Comparison of ENCODE assay signal across 8 cellular contexts in the genomic region with DNA sequence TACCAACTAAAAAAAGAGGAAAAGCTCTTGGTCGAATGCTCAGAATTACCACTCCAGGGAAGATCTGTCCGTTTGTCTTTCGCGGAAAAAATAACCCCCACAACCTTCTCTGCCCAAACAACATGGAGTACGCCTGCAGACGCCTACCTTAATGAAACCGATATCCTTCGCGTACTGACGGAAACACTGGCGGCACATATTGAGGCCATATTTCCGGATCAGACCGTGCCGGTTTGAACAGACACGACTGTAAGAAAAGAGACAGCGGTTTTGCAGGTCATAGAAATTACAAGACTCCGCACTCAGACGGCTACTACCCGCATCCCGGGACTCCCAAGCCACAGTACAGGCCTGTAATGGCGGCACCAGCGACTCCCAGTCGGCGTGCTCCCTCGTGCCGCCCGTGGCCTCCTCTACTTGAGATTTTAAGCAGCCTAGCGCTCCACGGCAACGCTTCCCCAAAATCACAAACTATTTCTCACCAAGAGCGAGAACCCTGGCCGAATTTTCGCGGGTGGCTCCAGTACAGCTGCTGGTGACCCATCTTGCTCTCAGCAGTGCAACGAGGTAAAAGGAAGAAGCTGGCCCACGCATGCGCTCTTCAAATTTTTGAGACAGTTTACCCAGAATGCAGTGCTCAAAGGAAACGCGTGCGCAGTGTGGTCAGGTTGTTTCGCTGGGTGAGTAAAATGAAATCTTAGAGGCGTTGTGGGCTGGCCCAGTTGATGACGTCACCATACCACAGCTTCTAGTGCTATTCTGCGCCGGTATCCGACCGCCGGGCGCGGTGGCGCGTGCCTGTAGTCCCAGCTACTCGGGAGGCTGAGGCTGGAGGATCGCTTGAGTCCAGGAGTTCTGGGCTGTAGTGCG. TPM values are rescaled to one million over a fixed set of nuclear protein-coding genes. Genes with fewer than 3 reads are reported as not detected.
DNase-seq lines count a peak whose midpoint lies in the region; ATAC-seq and TF ChIP-seq lines count a peak whose summit lies in the region.

A gene (minus strand): TSS at position 578 of the 870 bp plus-strand sequence. CDS start 34 bp downstream, at position 544.

- TF ChIP-seq CTCF in SU-DHL-6 (IDR thresholded peaks at IDR 0.05; ENCODE audit: insufficient read depth, low read length, poor library complexity, severe bottlenecking) (no peak), osteocyte (IDR thresholded peaks at IDR 0.05) (no peak)

- peaks cover 51% of the 10 kb centered on the region for H3K79me2 ChIP-seq in SU-DHL-6 (ENCODE audit: insufficient read depth, low read length)

- H4K20me1 ChIP-seq in SU-DHL-6 (ENCODE audit: low read depth, low read length) = peaks cover 26% of the 10 kb centered on the region

- H2AFZ ChIP-seq in SU-DHL-6 (ENCODE audit: low read depth, low read length, severe bottlenecking) = no peak within 1 kb of the TSS

- POLR2A ChIA-PET in activated naive CD8-positive, alpha-beta T cell treated with anti-CD3 and anti-CD28 coated beads, Interleukin-2, amount 10 ng/mL, durations not matched to agents 7 days and 5 days (lab: Charles Lee) = interaction anchor here (0.6 to 5.1 kb wide), 19 partner anchors 9 to 1236 kb away, joined by 3 to 79 read pairs (median 6); a partner anchor contains a TSS

- peak within 1 kb of the TSS; percentile 76 for H3K4me2 ChIP-seq in SU-DHL-6 (ENCODE audit: low read depth, low read length, poor library complexity, severe bottlenecking)

- peak within 1 kb of the TSS; percentile 83 for H3K27ac ChIP-seq in SU-DHL-6 (ENCODE audit: low read depth, low read length)
- H3K27ac ChIP-seq in thymus (ENCODE audit: low read depth) = peak within 1 kb of the TSS; percentile 97

- H3K9me3 ChIP-seq in SU-DHL-6 (ENCODE audit: insufficient read depth, low read length) (no peaks in the 10 kb centered on the region), thymus (ENCODE audit: control insufficient read depth) (no peaks in the 10 kb centered on the region)

- DNase-seq in NCI-H128 (lab: John Stamatoyannopoulos, UW; ENCODE audit: unreplicated experiment) (peak; percentile 97), head of caudate nucleus (peak; percentile 88 to 99 (median 95)), osteocyte (ENCODE audit: extremely low spot score, unreplicated experiment) (peak; percentile 99)
- DNase-seq in activated naive CD8-positive, alpha-beta T cell treated with anti-CD3 and anti-CD28 coated beads, Interleukin-2, amount 10 ng/mL, durations not matched to agents 7 days and 5 days = peak; percentile 98

- H3K36me3 ChIP-seq in SU-DHL-6 (ENCODE audit: low read length) = peaks cover 32% of the 10 kb centered on the region
- H3K36me3 ChIP-seq in thymus (ENCODE audit: control insufficient read depth, insufficient read depth) = peaks cover 13% of the 10 kb centered on the region

- intact Hi-C loops in head of caudate nucleus (cut with DNase I) = loop anchor here (1.0 kb wide), 1 partner anchor 34 kb away; a partner anchor contains a TSS

- H3K36me3 Mint-ChIP-seq in activated naive CD8-positive, alpha-beta T cell treated with anti-CD3 and anti-CD28 coated beads, Interleukin-2, amount 10 ng/mL, durations not matched to agents 7 days and 5 days = peaks cover 43% of the 10 kb centered on the region
- peaks cover 28% of the 10 kb centered on the region for H3K36me3 Mint-ChIP-seq in osteocyte (ENCODE audit: unreplicated experiment)

- peak within 1 kb of the TSS; percentile 98 for H3K4me3 ChIP-seq in SU-DHL-6 (ENCODE audit: insufficient read depth, low read length, poor library complexity, severe bottlenecking)
- H3K4me3 ChIP-seq in thymus (ENCODE audit: low read length) = peak within 1 kb of the TSS; percentile 95

- no peaks in the 10 kb centered on the region for H3K9me2 ChIP-seq in SU-DHL-6 (replicated peaks; ENCODE audit: insufficient read depth, low read length)

- TF ChIP-seq POLR2A in GM10847 (IDR thresholded peaks at IDR 0.05; ENCODE audit: extremely low read depth, insufficient read length) = peak; percentile 83

- peaks cover 63% of the 10 kb centered on the region for H3F3A ChIP-seq in SU-DHL-6 (ENCODE audit: insufficient read depth)

- H3K27ac Mint-ChIP-seq in activated naive CD8-positive, alpha-beta T cell treated with anti-CD3 and anti-CD28 coated beads, Interleukin-2, amount 10 ng/mL, durations not matched to agents 7 days and 5 days = peak within 1 kb of the TSS; percentile 99
- peak within 1 kb of the TSS; percentile 99 for H3K27ac Mint-ChIP-seq in osteocyte (ENCODE audit: unreplicated experiment)

- no peaks in the 10 kb centered on the region for H3K27me3 Mint-ChIP-seq in activated naive CD8-positive, alpha-beta T cell treated with anti-CD3 and anti-CD28 coated beads, Interleukin-2, amount 10 ng/mL, durations not matched to agents 7 days and 5 days
- no peaks in the 10 kb centered on the region for H3K27me3 Mint-ChIP-seq in osteocyte (ENCODE audit: unreplicated experiment)

- ATAC-seq in HG02678 (IDR thresholded peaks at IDR 0.05; ENCODE audit: unreplicated experiment) = peak; percentile 87
- peak; percentile 89 for ATAC-seq in activated naive CD8-positive, alpha-beta T cell treated with anti-CD3 and anti-CD28 coated beads, Interleukin-2, amount 10 ng/mL, durations not matched to agents 7 days and 5 days (ENCODE audit: low read depth)

- peaks cover 11% of the 10 kb centered on the region for H3K4me1 ChIP-seq in thymus (ENCODE audit: control insufficient read depth, insufficient read depth, low read length)

- under 1% methylated on average over 54 of the region's 55 CpGs for WGBS in thymus

- no peaks in the 10 kb centered on the region for H3K9me3 Mint-ChIP-seq in activated naive CD8-positive, alpha-beta T cell treated with anti-CD3 and anti-CD28 coated beads, Interleukin-2, amount 10 ng/mL, durations not matched to agents 7 days and 5 days
- no peaks in the 10 kb centered on the region for H3K9me3 Mint-ChIP-seq in osteocyte (ENCODE audit: unreplicated experiment)

- peaks cover 42% of the 10 kb centered on the region for H3K4me1 Mint-ChIP-seq in activated naive CD8-positive, alpha-beta T cell treated with anti-CD3 and anti-CD28 coated beads, Interleukin-2, amount 10 ng/mL, durations not matched to agents 7 days and 5 days
- peaks cover 34% of the 10 kb centered on the region for H3K4me1 Mint-ChIP-seq in osteocyte (ENCODE audit: unreplicated experiment)

- H3K27me3 ChIP-seq in SU-DHL-6 (ENCODE audit: low read length) = no peaks in the 10 kb centered on the region
- no peaks in the 10 kb centered on the region for H3K27me3 ChIP-seq in thymus (ENCODE audit: control insufficient read depth, insufficient read depth)

- H3K4me3 Mint-ChIP-seq in activated naive CD8-positive, alpha-beta T cell treated with anti-CD3 and anti-CD28 coated beads, Interleukin-2, amount 10 ng/mL, durations not matched to agents 7 days and 5 days = peak within 1 kb of the TSS; percentile 94
- peak within 1 kb of the TSS; percentile 92 for H3K4me3 Mint-ChIP-seq in osteocyte (ENCODE audit: unreplicated experiment)

- H3K9ac ChIP-seq in SU-DHL-6 (ENCODE audit: low read length) = peak within 1 kb of the TSS; percentile 94

RNA-seq across cellular contexts. Expression of the gene that starts here (rescaled TPM):
- total RNA-seq in activated naive CD8-positive, alpha-beta T cell treated with anti-CD3 and anti-CD28 coated beads, Interleukin-2, amount 10 ng/mL, durations not matched to agents 7 days and 5 days = 1,000 to 10,000 TPM; 1,762 to 1,786 TPM
- 935 and 1,004 TPM in 2 replicates for total RNA-seq in osteocyte
- polyA plus RNA-seq in thymus = 5,388 TPM

Comparison
In these comparisons a context has a peak if more than half of its experiments do, and no peak if none do; other contexts are left out.
1. Peak in every context shown above with its lines: DNase-seq, ATAC-seq, H3K4me3 ChIP-seq and H3K27ac ChIP-seq.